ENCODE assay signal across 17 cellular contexts in the genomic region with DNA sequence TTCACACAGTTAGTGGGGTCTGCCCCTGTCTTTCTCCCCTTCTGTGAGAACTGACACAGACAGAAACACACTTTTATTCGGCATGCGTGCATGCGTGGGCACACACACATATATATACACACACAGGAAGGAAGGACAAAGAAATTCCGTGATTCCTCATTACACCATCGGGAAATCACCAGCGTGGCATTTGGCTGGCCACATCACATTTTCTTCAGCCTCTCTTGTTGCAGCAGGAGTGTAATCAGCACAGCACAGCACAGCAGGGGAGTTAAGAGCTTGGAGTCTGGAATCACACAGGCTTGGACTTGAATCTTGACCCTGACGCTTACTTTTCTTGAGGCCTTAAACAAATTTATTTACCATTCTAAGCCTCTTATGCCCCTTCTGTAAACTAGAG. TPM values are rescaled to one million over a fixed set of nuclear protein-coding genes. Genes with fewer than 3 reads are reported as not detected.
"Had no signal": no experiment of that assay in that cellular context is flagged by ENCODE, and none has a peak within 500 bp of the region (broad histone marks: within the 10 kb centered on the region; RNA-seq: fewer than 3 reads in every experiment).

No MANE protein-coding gene starts in this region.

- H3K4me3 Mint-ChIP-seq: activated naive CD8-positive, alpha-beta T cell treated with anti-CD3 and anti-CD28 coated beads, Interleukin-2, amount 10 ng/mL, durations not matched to agents 7 days and 5 days; central memory CD8-positive, alpha-beta T cell; dendritic cell treated with granulocyte-macrophage colony-stimulating factor and Interleukin-4, amounts not matched to agents 40 ng/mL and 50 ng/mL, for 4 days; neural progenitor cell had no signal

- H3K4me3 ChIP-seq: heart left ventricle, left ventricle myocardium inferior, neural progenitor cell, stomach had no signal

- DNase-seq: activated CD4-positive, alpha-beta T cell treated with anti-CD3 and anti-CD28 coated beads for 1 hour; activated CD4-positive, alpha-beta T cell treated with anti-CD3 and anti-CD28 coated beads, Interleukin-2, amount 50 U/mL, for 48 hours; activated naive CD8-positive, alpha-beta T cell treated with anti-CD3 and anti-CD28 coated beads, Interleukin-2, amount 10 ng/mL, durations not matched to agents 7 days and 5 days; activated T-cell treated with anti-CD3 and anti-CD28 coated beads, Interleukin-2, amount 50 U/mL, for 48 hours; foreskin keratinocyte; heart left ventricle; kidney; left ventricle myocardium inferior; mesendoderm; retina; stomach; T1000 had no signal

- H3K9me3 Mint-ChIP-seq: activated naive CD8-positive, alpha-beta T cell treated with anti-CD3 and anti-CD28 coated beads, Interleukin-2, amount 10 ng/mL, durations not matched to agents 7 days and 5 days; central memory CD8-positive, alpha-beta T cell; dendritic cell treated with granulocyte-macrophage colony-stimulating factor and Interleukin-4, amounts not matched to agents 40 ng/mL and 50 ng/mL, for 4 days; neural progenitor cell had no signal

- H3K27ac Mint-ChIP-seq: activated naive CD8-positive, alpha-beta T cell treated with anti-CD3 and anti-CD28 coated beads, Interleukin-2, amount 10 ng/mL, durations not matched to agents 7 days and 5 days; dendritic cell treated with granulocyte-macrophage colony-stimulating factor and Interleukin-4, amounts not matched to agents 40 ng/mL and 50 ng/mL, for 4 days; neural progenitor cell had no signal

- ATAC-seq: foreskin keratinocyte had no signal

- H3K27me3 Mint-ChIP-seq: activated naive CD8-positive, alpha-beta T cell treated with anti-CD3 and anti-CD28 coated beads, Interleukin-2, amount 10 ng/mL, durations not matched to agents 7 days and 5 days; central memory CD8-positive, alpha-beta T cell; dendritic cell treated with granulocyte-macrophage colony-stimulating factor and Interleukin-4, amounts not matched to agents 40 ng/mL and 50 ng/mL, for 4 days had no signal

- H3K4me1 Mint-ChIP-seq: activated naive CD8-positive, alpha-beta T cell treated with anti-CD3 and anti-CD28 coated beads, Interleukin-2, amount 10 ng/mL, durations not matched to agents 7 days and 5 days; central memory CD8-positive, alpha-beta T cell; neural progenitor cell had no signal

RNA-seq across cellular contexts. Expression of gene EPHA8, which starts 45.4 kb away (rescaled TPM):
- total RNA-seq: activated naive CD8-positive, alpha-beta T cell treated with anti-CD3 and anti-CD28 coated beads, Interleukin-2, amount 10 ng/mL, durations not matched to agents 7 days and 5 days; foreskin keratinocyte; left ventricle myocardium inferior; skeletal muscle tissue; stomach; urinary bladder had no signal
